ENCODE assay signal across 25 cellular contexts in genomic region chr2:65343381-65343780, GRCh38.
"Had no signal": no experiment of that assay in that cellular context is flagged by ENCODE, and none has a peak within 500 bp of the region (broad histone marks: within the 10 kb centered on the region; RNA-seq: fewer than 3 reads in every experiment).

No MANE protein-coding gene starts in this region.

- H3K9me3 ChIP-seq: esophagus muscularis mucosa, gastrocnemius medialis, heart right ventricle, left lung, lower lobe of right lung had no signal

- H3K4me3 ChIP-seq: coronary artery, dorsolateral prefrontal cortex, esophagus muscularis mucosa, gastrocnemius medialis, heart right ventricle, left lung, lower lobe of right lung had no signal

- DNase-seq: dermis blood vessel endothelial cell; dorsolateral prefrontal cortex; effector CD4-positive, alpha-beta T cell; effector memory CD4-positive, alpha-beta T cell; foreskin fibroblast; foreskin melanocyte; gastrocnemius medialis; glutamatergic neuron; head of caudate nucleus; heart right ventricle; hippocampal formation; immature natural killer cell; islet precursor cell; kidney; kidney glomerular epithelial cell; left colon; left lung; left ventricle myocardium superior; lower lobe of right lung; mesendoderm; midbrain; naive thymus-derived CD8-positive, alpha-beta T cell had no signal

- ATAC-seq: gastrocnemius medialis; heart right ventricle; left colon; left lung; left ventricle myocardium superior; lower lobe of right lung; naive thymus-derived CD8-positive, alpha-beta T cell had no signal

- H3K9me3 Mint-ChIP-seq: memory B cell; naive thymus-derived CD8-positive, alpha-beta T cell had no signal

- H3K27me3 ChIP-seq: dorsolateral prefrontal cortex, esophagus muscularis mucosa, gastrocnemius medialis, heart right ventricle, left lung had no signal

- H3K27ac ChIP-seq: coronary artery, esophagus muscularis mucosa, gastrocnemius medialis, heart right ventricle, left lung, lower lobe of right lung had no signal

- H3K27ac Mint-ChIP-seq: immature natural killer cell; memory B cell; naive thymus-derived CD8-positive, alpha-beta T cell had no signal

- H3K36me3 Mint-ChIP-seq: naive thymus-derived CD8-positive, alpha-beta T cell had no signal

- H3K36me3 ChIP-seq: gastrocnemius medialis, left lung, lower lobe of right lung had no signal

- H3K4me1 Mint-ChIP-seq: memory B cell had no signal

- H3K4me3 Mint-ChIP-seq: memory B cell; naive thymus-derived CD8-positive, alpha-beta T cell had no signal

- H3K4me1 ChIP-seq: gastrocnemius medialis, lower lobe of right lung had no signal
